Comparison of ENCODE assay signal across 29 cellular contexts in genomic region chr2:196821195-196821594, GRCh38. TPM values are rescaled to one million over a fixed set of nuclear protein-coding genes. Genes with fewer than 3 reads are reported as not detected.
DNase-seq lines count a peak whose midpoint lies in the region; ATAC-seq and TF ChIP-seq lines count a peak whose summit lies in the region.
"Had no signal": no experiment of that assay in that cellular context is flagged by ENCODE, and none has a peak within 500 bp of the region (broad histone marks: within the 10 kb centered on the region; RNA-seq: fewer than 3 reads in every experiment).

No MANE protein-coding gene starts in this region.

- H3K27me3 Mint-ChIP-seq in activated T-helper 17 cell treated with anti-CD3 and anti-CD28 coated beads, Interleukin-2, amount 50 U/mL, for 72 hours, result peaks cover 9% of the 10 kb centered on the region
- H3K27me3 Mint-ChIP-seq: activated CD4-positive, alpha-beta T cell treated with anti-CD3 and anti-CD28 coated beads, Interleukin-2, amount 10 ng/mL, durations not matched to agents 24 days and 14 days had no signal

- no peak overlapping the region for H3K4me3 ChIP-seq in fibroblast of mammary gland (ENCODE audit: control insufficient read depth, low read depth, low read length)
- H3K4me3 ChIP-seq: gastroesophageal sphincter, K562, vagina had no signal

- H3K9me3 Mint-ChIP-seq in activated T-helper 17 cell treated with anti-CD3 and anti-CD28 coated beads, Interleukin-2, amount 50 U/mL, for 72 hours, result peaks cover 12% of the 10 kb centered on the region

- H3K27ac Mint-ChIP-seq in activated T-helper 17 cell treated with anti-CD3 and anti-CD28 coated beads, Interleukin-2, amount 50 U/mL, for 72 hours, result peak overlapping the region; percentile 12
- H3K27ac Mint-ChIP-seq: activated CD4-positive, alpha-beta T cell treated with anti-CD3 and anti-CD28 coated beads, Interleukin-2, amount 10 ng/mL, durations not matched to agents 24 days and 14 days; activated naive CD4-positive, alpha-beta T cell treated with anti-CD3 and anti-CD28 coated beads for 36 hours; natural killer cell treated with Interleukin-12 subunit alpha and Interleukin-12 subunit beta and Interleukin-15 and Interleukin-18, amount 100 ng/mL, for 72 hours; stimulated activated memory B cell treated with anti-CD40 and anti-IgM and Interleukin-4, amounts not matched to agents 10 μg/mL and 1 μg/mL and 100 μg/mL, for 72 hours had no signal

- H3K36me3 Mint-ChIP-seq in activated T-helper 17 cell treated with anti-CD3 and anti-CD28 coated beads, Interleukin-2, amount 50 U/mL, for 72 hours (ENCODE audit: low read depth), result no peaks in the 10 kb centered on the region
- H3K36me3 Mint-ChIP-seq: stimulated activated memory B cell treated with anti-CD40 and anti-IgM and Interleukin-4, amounts not matched to agents 10 μg/mL and 1 μg/mL and 100 μg/mL, for 72 hours had no signal

- H3K4me3 Mint-ChIP-seq in activated T-helper 17 cell treated with anti-CD3 and anti-CD28 coated beads, Interleukin-2, amount 50 U/mL, for 72 hours, result no peak overlapping the region
- H3K4me3 Mint-ChIP-seq: activated CD4-positive, alpha-beta T cell treated with anti-CD3 and anti-CD28 coated beads, Interleukin-2, amount 10 ng/mL, durations not matched to agents 24 days and 14 days; activated naive CD4-positive, alpha-beta T cell treated with anti-CD3 and anti-CD28 coated beads for 36 hours; natural killer cell treated with Interleukin-12 subunit alpha and Interleukin-12 subunit beta and Interleukin-15 and Interleukin-18, amount 100 ng/mL, for 72 hours; stimulated activated memory B cell treated with anti-CD40 and anti-IgM and Interleukin-4, amounts not matched to agents 10 μg/mL and 1 μg/mL and 100 μg/mL, for 72 hours had no signal

- no peaks in the 10 kb centered on the region for H3K4me1 Mint-ChIP-seq in activated T-helper 17 cell treated with anti-CD3 and anti-CD28 coated beads, Interleukin-2, amount 50 U/mL, for 72 hours
- H3K4me1 Mint-ChIP-seq: stimulated activated memory B cell treated with anti-CD40 and anti-IgM and Interleukin-4, amounts not matched to agents 10 μg/mL and 1 μg/mL and 100 μg/mL, for 72 hours had no signal

- DNase-seq in AG08395 (ENCODE audit: low spot score), result peak; percentile 20
- peak; percentile 61 for DNase-seq in HCEC 1CT
- DNase-seq in fibroblast of mammary gland (ENCODE audit: low read depth), result peak; percentile 74
- DNase-seq in A172 (ENCODE audit: low spot score), result no peak
- DNase-seq in NCI-H1105 (lab: John Stamatoyannopoulos, UW), result no peak
- no peak for DNase-seq in midbrain (lab: John Stamatoyannopoulos, UW)
- DNase-seq in NCI-H524 (lab: John Stamatoyannopoulos, UW), result no peak
- DNase-seq: activated CD4-positive, alpha-beta T cell treated with anti-CD3 and anti-CD28 coated beads, Interleukin-2, amount 10 ng/mL, durations not matched to agents 24 days and 14 days; activated naive CD4-positive, alpha-beta T cell treated with anti-CD3 and anti-CD28 coated beads for 36 hours; activated T-cell treated with anti-CD3 and anti-CD28 coated beads, Interleukin-2, amount 50 U/mL, for 48 hours; C1 segment of cervical spinal cord; Caco-2; caudate nucleus; hippocampal formation; islet precursor cell; left ventricle myocardium superior; MV-4-11; NCI-H187; NCI-H2171 treated with DMSO at 0.1 percent for 48 hours; NCI-H526 treated with DMSO at 0.1 percent for 48 hours; retina; stimulated activated CD4-positive, alpha-beta T cell treated with anti-CD3 and anti-CD28 coated beads, Interleukin-4, amount 100 ng/mL, for 1 hour; WERI-Rb-1 had no signal

- no peak for ATAC-seq in activated T-helper 17 cell treated with anti-CD3 and anti-CD28 coated beads, Interleukin-2, amount 50 U/mL, for 72 hours (replicated peaks)
- ATAC-seq: gastroesophageal sphincter; K562; left ventricle myocardium superior; natural killer cell treated with Interleukin-12 subunit alpha and Interleukin-12 subunit beta and Interleukin-15 and Interleukin-18, amount 100 ng/mL, for 72 hours; stimulated activated memory B cell treated with anti-CD40 and anti-IgM and Interleukin-4, amounts not matched to agents 10 μg/mL and 1 μg/mL and 100 μg/mL, for 72 hours had no signal

- no peak for TF ChIP-seq CTCF in fibroblast of mammary gland (conservative IDR thresholded peaks at IDR 0.05; ENCODE audit: control insufficient read depth, insufficient read depth, low read depth, low read length)

RNA-seq across cellular contexts. Expression of gene C2orf66, which starts 12.0 kb away (rescaled TPM):
- total RNA-seq in activated T-helper 17 cell treated with anti-CD3 and anti-CD28 coated beads, Interleukin-2, amount 50 U/mL, for 72 hours, result 1 to 10 TPM in 1 of 2 donors, under 1 TPM in 1; 0.43 to 1.0 TPM
- total RNA-seq in A172 (2014; rRNA removed; shearing (Covaris generic)), result 0.26 TPM in 1 of 2 replicates, not detected in the other
- total RNA-seq: activated naive CD4-positive, alpha-beta T cell treated with anti-CD3 and anti-CD28 coated beads for 36 hours; Caco-2; K562; left ventricle myocardium superior; vagina had no signal

RNA-seq across cellular contexts. Expression of gene GTF3C3, which starts 21.7 kb away (rescaled TPM):
- total RNA-seq in activated T-helper 17 cell treated with anti-CD3 and anti-CD28 coated beads, Interleukin-2, amount 50 U/mL, for 72 hours, result 10 to 100 TPM; 39.0 to 50.8 TPM
- 38.8 and 50.8 TPM in 2 replicates for total RNA-seq in A172 (2014; rRNA removed; shearing (Covaris generic))

Comparison
In these comparisons a context has a peak if more than half of its experiments do, and no peak if none do; other contexts are left out.
1. DNase-seq: peak in AG08395 (single experiment), HCEC 1CT (single experiment) and fibroblast of mammary gland (single experiment); none in A172 (single experiment), NCI-H1105 (single experiment), midbrain (single experiment) and NCI-H524 (0 of 2).